In genomic region chrX:71106427-71106826, GRCh38 we compare ENCODE assay signal across 12 cellular contexts. TPM values are rescaled to one million over a fixed set of nuclear protein-coding genes. Genes with fewer than 3 reads are reported as not detected.
DNase-seq lines count a peak whose midpoint lies in the region; ATAC-seq and TF ChIP-seq lines count a peak whose summit lies in the region.
"Had no signal": no experiment of that assay in that cellular context is flagged by ENCODE, and none has a peak within 500 bp of the region (broad histone marks: within the 10 kb centered on the region; RNA-seq: fewer than 3 reads in every experiment).

Gene CXorf65 (minus strand): TSS chrX:71106740. CDS start chrX:71106556, 184 bp downstream.

- no peak for TF ChIP-seq CTCF in tibial artery (IDR thresholded peaks at IDR 0.05)

- H3K4me3 ChIP-seq in SJCRH30, result no peak within 1 kb of the TSS
- no peak within 1 kb of the TSS for H3K4me3 ChIP-seq in tibial artery

- peaks cover 57 to 77% of the 10 kb centered on the region in 2 donors for H3K4me1 Mint-ChIP-seq in effector memory CD8-positive, alpha-beta T cell (ENCODE audit: low read depth in 2 of 2)
- peaks cover 70% of the 10 kb centered on the region for H3K4me1 Mint-ChIP-seq in stimulated activated naive CD8-positive, alpha-beta T cell treated with anti-CD3 and anti-CD28 coated beads, Interleukin-15, amount 100 ng/mL, for 72 hours

- no peaks in the 10 kb centered on the region for H3K9me3 ChIP-seq in SJCRH30 (replicated peaks)
- H3K9me3 ChIP-seq in tibial artery, result no peaks in the 10 kb centered on the region
- H3K9me3 ChIP-seq: Caco-2 had no signal

- H3K9me3 Mint-ChIP-seq in effector memory CD8-positive, alpha-beta T cell, result no peaks in the 10 kb centered on the region
- H3K9me3 Mint-ChIP-seq in stimulated activated naive CD8-positive, alpha-beta T cell treated with anti-CD3 and anti-CD28 coated beads, Interleukin-15, amount 100 ng/mL, for 72 hours, result no peaks in the 10 kb centered on the region

- DNase-seq in stimulated activated CD4-positive, alpha-beta T cell treated with anti-CD3 and anti-CD28 coated beads, Interleukin-15, amount 100 ng/mL, for 24 hours, result peak; percentile 29
- no peak for DNase-seq in stimulated activated CD4-positive, alpha-beta T cell treated with anti-CD3 and anti-CD28 coated beads, Interleukin-12 subunit alpha, Interleukin-12 subunit beta, amount 100 ng/mL, for 4 hours
- DNase-seq in SJCRH30 (peak; percentile 38 to 56), tibial artery (no peak)
- DNase-seq in effector memory CD8-positive, alpha-beta T cell, result no peak
- peak in 1 of 2 donors; percentile 41 for DNase-seq in stimulated activated naive CD8-positive, alpha-beta T cell treated with anti-CD3 and anti-CD28 coated beads, Interleukin-15, amount 100 ng/mL, for 72 hours
- DNase-seq: Caco-2, Karpas-422, NCI-H2227 treated with DMSO at 0.1 percent for 48 hours, SHP77 treated with DMSO at 0.1 percent for 48 hours had no signal

- peak within 1 kb of the TSS; percentile 98 to 100 for H3K27ac Mint-ChIP-seq in effector memory CD8-positive, alpha-beta T cell
- peak within 1 kb of the TSS; percentile 74 for H3K27ac Mint-ChIP-seq in stimulated activated naive CD8-positive, alpha-beta T cell treated with anti-CD3 and anti-CD28 coated beads, Interleukin-15, amount 100 ng/mL, for 72 hours

- peaks cover 52% of the 10 kb centered on the region for H3K4me1 ChIP-seq in SJCRH30
- no peaks in the 10 kb centered on the region for H3K4me1 ChIP-seq in tibial artery

- intact Hi-C loops in tibial artery (cut with DNase I; ENCODE audit: low total_unique reads), result no loop called here

- no peak within 1 kb of the TSS for H3K27ac ChIP-seq in SJCRH30
- no peak within 1 kb of the TSS for H3K27ac ChIP-seq in tibial artery

- H3K36me3 Mint-ChIP-seq in effector memory CD8-positive, alpha-beta T cell (ENCODE audit: insufficient read depth), result peaks cover 86% of the 10 kb centered on the region

- H3K27me3 ChIP-seq in SJCRH30, result no peaks in the 10 kb centered on the region
- H3K27me3 ChIP-seq in tibial artery, result no peaks in the 10 kb centered on the region

- H3K36me3 ChIP-seq in SJCRH30, result no peaks in the 10 kb centered on the region
- H3K36me3 ChIP-seq in tibial artery, result no peaks in the 10 kb centered on the region

- H3K4me3 Mint-ChIP-seq in effector memory CD8-positive, alpha-beta T cell, result peak within 1 kb of the TSS; percentile 94
- H3K4me3 Mint-ChIP-seq in stimulated activated naive CD8-positive, alpha-beta T cell treated with anti-CD3 and anti-CD28 coated beads, Interleukin-15, amount 100 ng/mL, for 72 hours, result peak within 1 kb of the TSS; percentile 95 to 98

- ATAC-seq in effector memory CD8-positive, alpha-beta T cell (replicated peaks), result no peak
- peak; percentile 65 for ATAC-seq in stimulated activated naive CD8-positive, alpha-beta T cell treated with anti-CD3 and anti-CD28 coated beads, Interleukin-15, amount 100 ng/mL, for 72 hours
- no peak for ATAC-seq in HG03025 (IDR thresholded peaks at IDR 0.05; ENCODE audit: low FRiP score, unreplicated experiment)
- ATAC-seq in GM21737 (IDR thresholded peaks at IDR 0.05; ENCODE audit: unreplicated experiment), result no peak

- no peaks in the 10 kb centered on the region for H3K27me3 Mint-ChIP-seq in effector memory CD8-positive, alpha-beta T cell
- no peaks in the 10 kb centered on the region for H3K27me3 Mint-ChIP-seq in stimulated activated naive CD8-positive, alpha-beta T cell treated with anti-CD3 and anti-CD28 coated beads, Interleukin-15, amount 100 ng/mL, for 72 hours

RNA-seq across cellular contexts. Expression of gene CXorf65, which starts in this region (rescaled TPM):
- 0.25 and 0.28 TPM in 2 replicates for total RNA-seq in SJCRH30 (2014; rRNA removed; shearing (Covaris generic))
- total RNA-seq: Caco-2 had no signal

Comparison
In these comparisons a context has a peak if more than half of its experiments do, and no peak if none do; other contexts are left out.
1. Peak in DNase-seq in SJCRH30; RNA of the gene not detected or under 1 TPM.